In the genomic region with DNA sequence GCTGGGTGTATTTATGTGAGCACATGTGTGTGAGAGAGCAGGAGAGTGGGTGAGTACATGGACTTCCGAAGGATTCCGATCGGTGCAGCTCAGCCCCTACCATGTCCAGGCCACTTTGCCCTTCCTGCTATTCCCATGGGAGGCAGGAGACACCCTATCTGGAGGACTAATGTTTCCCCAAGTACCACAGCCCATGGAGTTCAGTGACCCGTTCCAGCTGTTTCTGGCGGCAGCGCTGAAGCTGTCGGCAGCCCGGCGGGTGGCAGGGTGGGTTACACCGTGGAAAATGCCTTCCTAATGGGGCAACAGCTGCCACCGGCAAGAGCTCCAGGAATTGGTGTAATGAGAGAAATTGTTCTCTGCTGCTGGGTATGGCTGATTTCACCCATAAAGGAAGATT, we compare ENCODE assay signal across 14 cellular contexts.
"Had no signal": no experiment of that assay in that cellular context is flagged by ENCODE, and none has a peak within 500 bp of the region (broad histone marks: within the 10 kb centered on the region; RNA-seq: fewer than 3 reads in every experiment).

No MANE protein-coding gene starts in this region.

- ATAC-seq: activated CD4-positive, alpha-beta T cell treated with anti-CD3 and anti-CD28 coated beads for 36 hours; heart left ventricle; left lobe of liver had no signal

- H3K4me1 Mint-ChIP-seq: activated CD4-positive, alpha-beta memory T cell treated with anti-CD3 and anti-CD28 coated beads, Interleukin-2, amount 10 ng/mL, durations not matched to agents 7 days and 5 days; activated CD4-positive, alpha-beta T cell treated with anti-CD3 and anti-CD28 coated beads for 36 hours had no signal

- H3K27ac ChIP-seq: esophagus squamous epithelium, heart left ventricle, ovary, stomach, VCaP had no signal

- H3K4me3 Mint-ChIP-seq: activated CD4-positive, alpha-beta memory T cell treated with anti-CD3 and anti-CD28 coated beads, Interleukin-2, amount 10 ng/mL, durations not matched to agents 7 days and 5 days; activated CD4-positive, alpha-beta T cell treated with anti-CD3 and anti-CD28 coated beads for 36 hours had no signal

- H3K36me3 ChIP-seq: esophagus squamous epithelium, heart left ventricle, ovary, stomach had no signal

- H3K27me3 ChIP-seq: ovary had no signal

- H3K4me3 ChIP-seq: esophagus squamous epithelium, heart left ventricle, ovary, stomach had no signal

- H3K4me1 ChIP-seq: esophagus squamous epithelium, heart left ventricle, stomach had no signal

- H3K9me3 Mint-ChIP-seq: activated CD4-positive, alpha-beta memory T cell treated with anti-CD3 and anti-CD28 coated beads, Interleukin-2, amount 10 ng/mL, durations not matched to agents 7 days and 5 days had no signal

- H3K9me3 ChIP-seq: esophagus squamous epithelium, heart left ventricle, ovary, stomach had no signal

- DNase-seq: activated CD4-positive, alpha-beta memory T cell treated with anti-CD3 and anti-CD28 coated beads, Interleukin-2, amount 10 ng/mL, durations not matched to agents 7 days and 5 days; activated CD4-positive, alpha-beta T cell treated with anti-CD3 and anti-CD28 coated beads for 36 hours; activated CD8-positive, alpha-beta memory T cell treated with anti-CD3 and anti-CD28 coated beads, Interleukin-2, amount 50 U/mL, for 4 hours; activated naive CD4-positive, alpha-beta T cell; aorta; esophagus squamous epithelium; foreskin fibroblast; heart left ventricle; mammary epithelial cell; ovary; stimulated activated CD4-positive, alpha-beta T cell treated with anti-CD3 and anti-CD28 coated beads, Interleukin-4, amount 100 ng/mL, for 1 hour; stomach had no signal

- H3K27ac Mint-ChIP-seq: activated CD4-positive, alpha-beta memory T cell treated with anti-CD3 and anti-CD28 coated beads, Interleukin-2, amount 10 ng/mL, durations not matched to agents 7 days and 5 days; activated CD4-positive, alpha-beta T cell treated with anti-CD3 and anti-CD28 coated beads for 36 hours had no signal
